1 cellular context compared by ENCODE assay signal in genomic region chr11:73779084-73779902, GRCh38.
TF ChIP-seq lines count a peak whose summit lies in the region.

No MANE protein-coding gene starts in this region.

TF ChIP-seq in GM23338, 12 proteins besides CTCF, POLR2A, EP300 and RAD21 (continued from another document):
- TF ChIP-seq, protein P1, sequence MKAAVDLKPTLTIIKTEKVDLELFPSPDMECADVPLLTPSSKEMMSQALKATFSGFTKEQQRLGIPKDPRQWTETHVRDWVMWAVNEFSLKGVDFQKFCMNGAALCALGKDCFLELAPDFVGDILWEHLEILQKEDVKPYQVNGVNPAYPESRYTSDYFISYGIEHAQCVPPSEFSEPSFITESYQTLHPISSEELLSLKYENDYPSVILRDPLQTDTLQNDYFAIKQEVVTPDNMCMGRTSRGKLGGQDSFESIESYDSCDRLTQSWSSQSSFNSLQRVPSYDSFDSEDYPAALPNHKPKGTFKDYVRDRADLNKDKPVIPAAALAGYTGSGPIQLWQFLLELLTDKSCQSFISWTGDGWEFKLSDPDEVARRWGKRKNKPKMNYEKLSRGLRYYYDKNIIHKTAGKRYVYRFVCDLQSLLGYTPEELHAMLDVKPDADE (IDR thresholded peaks at IDR 0.05) = no peak
